ENCODE assay signal across 24 cellular contexts in the genomic region with DNA sequence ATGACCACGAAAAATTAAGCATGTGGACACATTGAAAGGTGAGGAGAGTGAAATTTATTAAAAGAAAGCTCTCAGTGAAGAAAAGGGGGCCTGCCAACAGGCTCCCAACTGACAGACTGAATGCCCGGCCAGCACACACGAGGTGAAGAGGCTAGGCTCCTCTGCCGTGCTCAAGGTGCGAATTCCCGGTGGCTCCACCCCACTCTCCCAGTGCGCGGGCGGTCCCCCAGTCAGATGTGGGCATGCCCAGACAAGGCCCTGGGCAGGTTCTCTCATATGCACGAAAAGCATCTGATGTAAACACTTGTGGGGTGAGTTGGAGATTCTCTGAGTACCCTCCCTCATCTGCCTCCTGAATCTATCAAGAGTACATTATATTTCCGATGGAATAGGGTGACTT.
"Had no signal": no experiment of that assay in that cellular context is flagged by ENCODE, and none has a peak within 500 bp of the region (broad histone marks: within the 10 kb centered on the region; RNA-seq: fewer than 3 reads in every experiment).

No MANE protein-coding gene starts in this region.

- H3K27me3 Mint-ChIP-seq: progenitor cell of endocrine pancreas had no signal

- DNase-seq: heart left ventricle; left ventricle myocardium inferior; midbrain; mucosa of descending colon; naive thymus-derived CD4-positive, alpha-beta T cell; nephron progenitor cell; ovary; right lobe of liver; stimulated activated CD4-positive, alpha-beta T cell treated with anti-CD3 and anti-CD28 coated beads, Interleukin-1b, Interleukin-23, amount 100 ng/mL, for 48 hours; stimulated activated CD4-positive, alpha-beta T cell treated with anti-CD3 and anti-CD28 coated beads, Interleukin-2, amount 100 ng/mL, for 48 hours; stimulated activated naive B cell treated with anti-CD40 and anti-IgM and Interleukin-4, amounts not matched to agents 10 μg/mL and 1 μg/mL and 100 μg/mL, for 72 hours; stimulated activated naive CD8-positive, alpha-beta T cell treated with anti-CD3 and anti-CD28 coated beads, Interleukin-15, Interleukin-2, amounts not matched to agents 100 U/mL and 50 U/mL, for 24 hours; tibial artery; upper lobe of right lung had no signal

- H3K36me3 Mint-ChIP-seq: memory B cell; naive thymus-derived CD4-positive, alpha-beta T cell; neural progenitor cell; stimulated activated naive B cell treated with anti-CD40 and anti-IgM and Interleukin-4, amounts not matched to agents 10 μg/mL and 1 μg/mL and 100 μg/mL, for 72 hours had no signal

- H2AFZ ChIP-seq: neural progenitor cell had no signal

- H3K4me3 ChIP-seq: heart left ventricle, left ventricle myocardium inferior, lung, mucosa of descending colon, neural progenitor cell, ovary, right atrium auricular region, right lobe of liver, smooth muscle cell, suprapubic skin, thoracic aorta, tibial artery, upper lobe of right lung had no signal

- H3K27ac ChIP-seq: heart left ventricle, left ventricle myocardium inferior, neural progenitor cell, ovary, right atrium auricular region, right lobe of liver, suprapubic skin, thoracic aorta, tibial artery, upper lobe of right lung had no signal

- H3K4me1 Mint-ChIP-seq: memory B cell; nephron progenitor cell; neural progenitor cell; stimulated activated naive B cell treated with anti-CD40 and anti-IgM and Interleukin-4, amounts not matched to agents 10 μg/mL and 1 μg/mL and 100 μg/mL, for 72 hours had no signal

- H3K9me3 ChIP-seq: heart left ventricle, left ventricle myocardium inferior, mucosa of descending colon, ovary, right atrium auricular region, right lobe of liver, suprapubic skin, thoracic aorta, tibial artery, upper lobe of right lung had no signal

- H3K27me3 ChIP-seq: heart left ventricle, neural progenitor cell, ovary, right atrium auricular region, right lobe of liver, suprapubic skin, tibial artery, upper lobe of right lung had no signal

- H3K36me3 ChIP-seq: heart left ventricle, left ventricle myocardium inferior, neural progenitor cell, ovary, right atrium auricular region, right lobe of liver, suprapubic skin, thoracic aorta, tibial artery, upper lobe of right lung had no signal

- H3K4me2 ChIP-seq: neural progenitor cell, smooth muscle cell had no signal

- H3K4me3 Mint-ChIP-seq: memory B cell; naive thymus-derived CD4-positive, alpha-beta T cell; nephron progenitor cell; neural progenitor cell; stimulated activated naive B cell treated with anti-CD40 and anti-IgM and Interleukin-4, amounts not matched to agents 10 μg/mL and 1 μg/mL and 100 μg/mL, for 72 hours had no signal

- ATAC-seq: heart left ventricle; mucosa of descending colon; naive thymus-derived CD4-positive, alpha-beta T cell; right lobe of liver; stimulated activated naive B cell treated with anti-CD40 and anti-IgM and Interleukin-4, amounts not matched to agents 10 μg/mL and 1 μg/mL and 100 μg/mL, for 72 hours; stimulated activated naive CD8-positive, alpha-beta T cell treated with anti-CD3 and anti-CD28 coated beads, Interleukin-15, Interleukin-2, amounts not matched to agents 100 U/mL and 50 U/mL, for 24 hours; upper lobe of right lung had no signal

- H3K27ac Mint-ChIP-seq: memory B cell; naive thymus-derived CD4-positive, alpha-beta T cell; nephron progenitor cell; neural progenitor cell; progenitor cell of endocrine pancreas; stimulated activated naive B cell treated with anti-CD40 and anti-IgM and Interleukin-4, amounts not matched to agents 10 μg/mL and 1 μg/mL and 100 μg/mL, for 72 hours had no signal

- H3K4me1 ChIP-seq: heart left ventricle, left ventricle myocardium inferior, right atrium auricular region, right lobe of liver, tibial artery, upper lobe of right lung had no signal

- H3K9ac ChIP-seq: neural progenitor cell had no signal

- FAIRE-seq: keratinocyte, urothelium cell line had no signal

- H3K9me3 Mint-ChIP-seq: memory B cell; naive thymus-derived CD4-positive, alpha-beta T cell; nephron progenitor cell; neural progenitor cell; stimulated activated naive B cell treated with anti-CD40 and anti-IgM and Interleukin-4, amounts not matched to agents 10 μg/mL and 1 μg/mL and 100 μg/mL, for 72 hours had no signal
